1 cellular context compared by ENCODE assay signal in genomic region chr19:507286-508203, GRCh38.
TF ChIP-seq lines count a peak whose summit lies in the region.

A gene with protein sequence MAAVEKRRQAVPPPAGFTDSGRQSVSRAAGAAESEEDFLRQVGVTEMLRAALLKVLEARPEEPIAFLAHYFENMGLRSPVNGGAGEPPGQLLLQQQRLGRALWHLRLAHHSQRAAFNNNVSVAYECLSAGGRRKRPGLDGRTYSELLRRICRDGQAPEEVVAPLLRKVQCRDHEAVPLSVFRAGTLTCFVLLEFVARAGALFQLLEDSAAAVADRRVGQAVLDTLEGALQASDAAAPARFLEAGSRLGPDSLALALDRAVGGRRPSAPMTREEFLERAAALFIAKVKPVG (plus strand): TSS chr19:507497. CDS start chr19:507507, 10 bp downstream.

TF ChIP-seq in H1, 55 proteins besides CTCF, POLR2A, EP300 and RAD21:
- TF ChIP-seq RBBP5 (IDR thresholded peaks at IDR 0.05; ENCODE audit: borderline replicate concordance, low read depth, low read length) (peak; percentile 77; the same call in 1 of the 2 replicates), CEBPB (IDR thresholded peaks at IDR 0.05; ENCODE audit: low read depth, low read length) (no peak), POU5F1 (IDR thresholded peaks at IDR 0.05; ENCODE audit: low read depth, low read length) (no peak), TEAD4 (IDR thresholded peaks at IDR 0.05; ENCODE audit: low read depth, low read length) (no peak), CBX5 (IDR thresholded peaks at IDR 0.05; ENCODE audit: low read depth, low read length) (no peak), HDAC6 (IDR thresholded peaks at IDR 0.05; ENCODE audit: low read depth, low read length) (no peak), SP4 (IDR thresholded peaks at IDR 0.05; ENCODE audit: low read length) (0 out of 2 replicates have a peak, but pooled peaks have one; percentile 51), SAP30 (IDR thresholded peaks at IDR 0.05; ENCODE audit: insufficient read depth, insufficient replicate concordance, low read length) (peak; percentile 95), TAF1 (IDR thresholded peaks at IDR 0.05; ENCODE audit: low read depth, low read length) (peak; percentile 85), SRF (IDR thresholded peaks at IDR 0.05; ENCODE audit: low read depth, low read length) (no peak), ASH2L (IDR thresholded peaks at IDR 0.05; ENCODE audit: low read length) (peak; percentile 87), E2F6 (IDR thresholded peaks at IDR 0.05) (0 out of 2 replicates have a peak, but pooled peaks have one; percentile 9), SP1 (IDR thresholded peaks at IDR 0.05; ENCODE audit: low read depth, low read length) (peak; percentile 51; the same call in 1 of the 2 replicates), TBP (IDR thresholded peaks at IDR 0.05; ENCODE audit: low read depth, low read length) (peak; percentile 59; the same call in 1 of the 2 replicates), CREB1 (IDR thresholded peaks at IDR 0.05) (peak; percentile 60), EGR1 (IDR thresholded peaks at IDR 0.05; ENCODE audit: borderline replicate concordance, low read depth, low read length) (no peak; the same call in 1 of the 2 replicates), KDM5A (IDR thresholded peaks at IDR 0.05; ENCODE audit: low read length) (peak; percentile 72), SIRT6 (IDR thresholded peaks at IDR 0.05; ENCODE audit: low read length) (no peak), BACH1 (IDR thresholded peaks at IDR 0.05; ENCODE audit: low read length) (no peak), CTBP2 (IDR thresholded peaks at IDR 0.05; ENCODE audit: borderline replicate concordance, insufficient read depth, insufficient read length, low read length) (no peak), SIX5 (IDR thresholded peaks at IDR 0.05; ENCODE audit: low read depth, low read length) (peak; percentile 96), TCF12 (IDR thresholded peaks at IDR 0.05; ENCODE audit: low read depth, low read length) (no peak), CBX8 (IDR thresholded peaks at IDR 0.05; ENCODE audit: borderline replicate concordance, low read depth, low read length) (no peak), TAF7 (optimal IDR thresholded peaks at IDR 0.05; ENCODE audit: borderline replicate concordance, low read depth, low read length) (no peak), JUND (IDR thresholded peaks at IDR 0.05; ENCODE audit: low read length) (0 out of 2 replicates have a peak, but pooled peaks have one; percentile 40), RNF2 (IDR thresholded peaks at IDR 0.05; ENCODE audit: borderline replicate concordance, low read depth, low read length, missing control alignments, poor library complexity, severe bottlenecking) (no peak), HDAC2 (IDR thresholded peaks at IDR 0.05; ENCODE audit: borderline replicate concordance in 1 of 2, low read depth in 2 of 2, low read length in 2 of 2) (no peak), MAFK (IDR thresholded peaks at IDR 0.05; ENCODE audit: low read depth, low read length) (no peak), MAX (IDR thresholded peaks at IDR 0.05) (peak; percentile 52), BRCA1 (IDR thresholded peaks at IDR 0.05; ENCODE audit: low read depth, low read length) (no peak), ZNF274 (IDR thresholded peaks at IDR 0.05; ENCODE audit: borderline replicate concordance, extremely low read depth, low read length) (no peak), CHD7 (IDR thresholded peaks at IDR 0.05; ENCODE audit: insufficient replicate concordance, low read length) (no peak), NANOG (IDR thresholded peaks at IDR 0.05; ENCODE audit: insufficient read depth, low read depth, low read length, poor library complexity, severe bottlenecking) (no peak), NRF1 (IDR thresholded peaks at IDR 0.05; ENCODE audit: low read depth, low read length) (no peak), GABPA (IDR thresholded peaks at IDR 0.05; ENCODE audit: borderline replicate concordance, insufficient read depth, low read length) (peak; percentile 79), CHD2 (IDR thresholded peaks at IDR 0.05; ENCODE audit: low read length) (0 out of 2 replicates have a peak, but pooled peaks have one; percentile 35), RFX5 (IDR thresholded peaks at IDR 0.05; ENCODE audit: borderline replicate concordance, low read depth, low read length) (no peak), FOSL1 (IDR thresholded peaks at IDR 0.05; ENCODE audit: insufficient read depth, low read depth, low read length) (no peak), POLR2AphosphoS5 (IDR thresholded peaks at IDR 0.05; ENCODE audit: low read depth, low read length) (no peak), YY1 (IDR thresholded peaks at IDR 0.05; ENCODE audit: low read depth, low read length) (peak; percentile 100), RXRA (IDR thresholded peaks at IDR 0.05; ENCODE audit: insufficient read depth, low read depth, low read length) (no peak), SP2 (IDR thresholded peaks at IDR 0.05; ENCODE audit: low read length) (no peak), KDM1A (IDR thresholded peaks at IDR 0.05; ENCODE audit: borderline replicate concordance, low read length) (no peak), SIN3A (conservative IDR thresholded peaks at IDR 0.05 in 1 of 2, IDR thresholded peaks at IDR 0.05 in 1 of 2; ENCODE audit: low read depth in 1 of 2, low read length in 2 of 2) (no peak; a peak in 3 of 4 replicates), PHF8 (conservative IDR thresholded peaks at IDR 0.05; ENCODE audit: low read depth, low read length) (peak; percentile 72), KDM4A (IDR thresholded peaks at IDR 0.05; ENCODE audit: low read depth, low read length, severe bottlenecking) (peak; percentile 44), BCL11A (IDR thresholded peaks at IDR 0.05; ENCODE audit: low read depth in 2 of 2, low read length in 2 of 2) (no peak)
- TF ChIP-seq, protein P1, sequence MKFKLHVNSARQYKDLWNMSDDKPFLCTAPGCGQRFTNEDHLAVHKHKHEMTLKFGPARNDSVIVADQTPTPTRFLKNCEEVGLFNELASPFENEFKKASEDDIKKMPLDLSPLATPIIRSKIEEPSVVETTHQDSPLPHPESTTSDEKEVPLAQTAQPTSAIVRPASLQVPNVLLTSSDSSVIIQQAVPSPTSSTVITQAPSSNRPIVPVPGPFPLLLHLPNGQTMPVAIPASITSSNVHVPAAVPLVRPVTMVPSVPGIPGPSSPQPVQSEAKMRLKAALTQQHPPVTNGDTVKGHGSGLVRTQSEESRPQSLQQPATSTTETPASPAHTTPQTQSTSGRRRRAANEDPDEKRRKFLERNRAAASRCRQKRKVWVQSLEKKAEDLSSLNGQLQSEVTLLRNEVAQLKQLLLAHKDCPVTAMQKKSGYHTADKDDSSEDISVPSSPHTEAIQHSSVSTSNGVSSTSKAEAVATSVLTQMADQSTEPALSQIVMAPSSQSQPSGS (IDR thresholded peaks at IDR 0.05; ENCODE audit: low read length) = no peak
- TF ChIP-seq, protein P2, sequence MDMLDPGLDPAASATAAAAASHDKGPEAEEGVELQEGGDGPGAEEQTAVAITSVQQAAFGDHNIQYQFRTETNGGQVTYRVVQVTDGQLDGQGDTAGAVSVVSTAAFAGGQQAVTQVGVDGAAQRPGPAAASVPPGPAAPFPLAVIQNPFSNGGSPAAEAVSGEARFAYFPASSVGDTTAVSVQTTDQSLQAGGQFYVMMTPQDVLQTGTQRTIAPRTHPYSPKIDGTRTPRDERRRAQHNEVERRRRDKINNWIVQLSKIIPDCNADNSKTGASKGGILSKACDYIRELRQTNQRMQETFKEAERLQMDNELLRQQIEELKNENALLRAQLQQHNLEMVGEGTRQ (IDR thresholded peaks at IDR 0.05; ENCODE audit: low read length) = no peak
- TF ChIP-seq, protein P3, sequence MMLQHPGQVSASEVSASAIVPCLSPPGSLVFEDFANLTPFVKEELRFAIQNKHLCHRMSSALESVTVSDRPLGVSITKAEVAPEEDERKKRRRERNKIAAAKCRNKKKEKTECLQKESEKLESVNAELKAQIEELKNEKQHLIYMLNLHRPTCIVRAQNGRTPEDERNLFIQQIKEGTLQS (IDR thresholded peaks at IDR 0.05; ENCODE audit: insufficient read depth, low read depth, low read length) = peak; percentile 56; the same call in 1 of the 2 replicates
